ENCODE assay signal across 16 cellular contexts in the genomic region with DNA sequence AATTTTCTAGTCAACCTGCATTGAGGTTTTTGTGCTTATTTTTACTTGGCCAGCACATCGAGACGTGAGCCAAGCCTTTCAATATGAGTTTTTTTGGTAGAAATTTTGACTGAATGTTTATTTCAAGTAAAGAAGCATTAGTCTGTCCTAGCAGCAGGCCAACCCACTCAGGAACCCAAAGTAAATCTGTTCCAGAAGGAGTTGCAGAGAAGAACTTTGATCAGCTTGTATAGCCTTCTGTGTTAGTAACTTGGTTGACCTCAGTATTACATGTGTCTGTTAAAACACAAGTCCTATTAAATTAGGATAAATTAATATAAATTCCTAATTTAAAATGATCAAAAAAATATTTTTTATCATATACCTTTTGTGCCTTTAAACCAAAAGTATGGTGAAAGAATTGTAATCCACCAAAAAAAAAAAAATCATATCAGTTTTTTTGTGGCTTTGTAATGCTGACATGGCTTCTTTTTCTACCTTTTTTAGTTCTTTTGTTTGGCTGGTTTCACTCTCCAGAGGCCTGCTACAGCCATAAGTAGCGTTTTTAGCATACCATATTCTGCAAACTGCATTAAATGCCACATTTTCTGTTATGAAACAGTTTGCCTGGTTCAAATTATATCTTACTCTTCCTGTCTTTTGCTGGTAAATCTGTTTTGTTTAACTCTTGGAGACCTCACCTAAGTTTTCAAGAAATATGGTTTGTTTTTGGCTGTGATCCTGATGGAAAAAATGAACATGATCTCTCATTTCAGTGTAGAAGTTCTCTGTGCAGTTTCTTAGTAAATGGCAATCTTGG. TPM values are rescaled to one million over a fixed set of nuclear protein-coding genes. Genes with fewer than 3 reads are reported as not detected.
DNase-seq lines count a peak whose midpoint lies in the region; ATAC-seq and TF ChIP-seq lines count a peak whose summit lies in the region.
"Had no signal": no experiment of that assay in that cellular context is flagged by ENCODE, and none has a peak within 500 bp of the region (broad histone marks: within the 10 kb centered on the region; RNA-seq: fewer than 3 reads in every experiment).

No MANE protein-coding gene starts in this region.

- DNase-seq in AG09319 (ENCODE audit: extremely low read depth, low read depth), result peak; percentile 19
- peak; percentile 36 for DNase-seq in amniotic epithelial cell (ENCODE audit: low read depth)
- DNase-seq in left lobe of liver (ENCODE audit: low spot score), result no peak
- no peak for DNase-seq in GM20000 (ENCODE audit: low spot score)
- DNase-seq in stimulated activated CD4-positive, alpha-beta T cell treated with anti-CD3 and anti-CD28 coated beads, Interleukin-15, amount 100 ng/mL, for 24 hours, result no peak
- DNase-seq in putamen (ENCODE audit: low spot score), result no peak
- DNase-seq: activated naive CD4-positive, alpha-beta T cell treated with Interleukin-2 at 50 U/mL for 16 hours; HFFc6; KG1; NCI-H1092 treated with DMSO at 0.1 percent for 48 hours; NCI-H526; occipital lobe; stimulated activated CD4-positive, alpha-beta T cell treated with anti-CD3 and anti-CD28 coated beads, Interleukin-1b, Interleukin-23, amount 100 ng/mL, for 48 hours had no signal

- peaks cover 7% of the 10 kb centered on the region; the same call in 1 of the 2 replicates for H3K36me3 ChIP-seq in KMS-11 (ENCODE audit: insufficient read depth)

- no peaks in the 10 kb centered on the region for H4K20me1 ChIP-seq in KMS-11 (ENCODE audit: insufficient read depth)

- H3K79me2 ChIP-seq in KMS-11 (ENCODE audit: insufficient read depth, low read depth), result peaks cover 38% of the 10 kb centered on the region; the same call in 1 of the 2 replicates

- H3K4me3 ChIP-seq in KMS-11 (IDR thresholded peaks at IDR 0.05; ENCODE audit: insufficient read depth, low read depth, low read length), result peak overlapping the region; percentile 71
- H3K4me3 ChIP-seq: vagina had no signal

- peak overlapping the region; percentile 86 for H3K4me2 ChIP-seq in KMS-11

- peak; percentile 30 for ATAC-seq in left lobe of liver
- ATAC-seq: sciatic nerve had no signal

- TF ChIP-seq CTCF in AG09319 (IDR thresholded peaks at IDR 0.05; ENCODE audit: low read depth, low read length) (no peak), KMS-11 (conservative IDR thresholded peaks at IDR 0.05; ENCODE audit: low read depth, low read length) (0 out of 2 replicates have a peak, but pooled peaks have one; percentile 23), GM20000 (IDR thresholded peaks at IDR 0.05; ENCODE audit: extremely low read depth, missing control alignments) (no peak)

- H2AFZ ChIP-seq in KMS-11 (ENCODE audit: low read depth), result 0 out of 2 replicates have a peak overlapping the region, but pooled peaks have one; percentile 6

- peaks cover 100% of the 10 kb centered on the region for H3K4me1 ChIP-seq in KMS-11 (ENCODE audit: low read depth, poor library complexity, severe bottlenecking)
- H3K4me1 ChIP-seq: vagina had no signal

- no peaks in the 10 kb centered on the region for H3K27me3 ChIP-seq in KMS-11 (ENCODE audit: insufficient read depth, low read depth)
- H3K27me3 ChIP-seq: vagina had no signal

- H3K9ac ChIP-seq in KMS-11, result peak overlapping the region; percentile 70

- H3K27ac ChIP-seq in KMS-11, result peak overlapping the region; percentile 93
- H3K27ac ChIP-seq: vagina had no signal

RNA-seq across cellular contexts. Expression of gene ATF6, which starts 39.5 kb away (rescaled TPM):
- total RNA-seq in left lobe of liver, result 14.4 TPM

RNA-seq across cellular contexts. Expression of gene DUSP12, which starts 56.0 kb away (rescaled TPM):
- 4.8 TPM for total RNA-seq in left lobe of liver

Comparison
In these comparisons a context has a peak if more than half of its experiments do, and no peak if none do; other contexts are left out.
1. DNase-seq: peak in AG09319 (single experiment) and amniotic epithelial cell (single experiment); none in left lobe of liver (single experiment), GM20000 (single experiment), stimulated activated CD4-positive, alpha-beta T cell treated with anti-CD3 and anti-CD28 coated beads, Interleukin-15, amount 100 ng/mL, for 24 hours (single experiment) and putamen (single experiment).